ENCODE assay signal across 1 cellular context in genomic region chr17:61460796-61461585, GRCh38.
A peak's percentile ranks its signal among the peaks of the same experiment; 100 is the strongest.
TF ChIP-seq lines count a peak whose summit lies in the region.

No MANE protein-coding gene starts in this region.

TF ChIP-seq in HepG2, 621 proteins besides CTCF, POLR2A, EP300 and RAD21 (continued from another document and continues in another):
- TF ChIP-seq, protein P1, sequence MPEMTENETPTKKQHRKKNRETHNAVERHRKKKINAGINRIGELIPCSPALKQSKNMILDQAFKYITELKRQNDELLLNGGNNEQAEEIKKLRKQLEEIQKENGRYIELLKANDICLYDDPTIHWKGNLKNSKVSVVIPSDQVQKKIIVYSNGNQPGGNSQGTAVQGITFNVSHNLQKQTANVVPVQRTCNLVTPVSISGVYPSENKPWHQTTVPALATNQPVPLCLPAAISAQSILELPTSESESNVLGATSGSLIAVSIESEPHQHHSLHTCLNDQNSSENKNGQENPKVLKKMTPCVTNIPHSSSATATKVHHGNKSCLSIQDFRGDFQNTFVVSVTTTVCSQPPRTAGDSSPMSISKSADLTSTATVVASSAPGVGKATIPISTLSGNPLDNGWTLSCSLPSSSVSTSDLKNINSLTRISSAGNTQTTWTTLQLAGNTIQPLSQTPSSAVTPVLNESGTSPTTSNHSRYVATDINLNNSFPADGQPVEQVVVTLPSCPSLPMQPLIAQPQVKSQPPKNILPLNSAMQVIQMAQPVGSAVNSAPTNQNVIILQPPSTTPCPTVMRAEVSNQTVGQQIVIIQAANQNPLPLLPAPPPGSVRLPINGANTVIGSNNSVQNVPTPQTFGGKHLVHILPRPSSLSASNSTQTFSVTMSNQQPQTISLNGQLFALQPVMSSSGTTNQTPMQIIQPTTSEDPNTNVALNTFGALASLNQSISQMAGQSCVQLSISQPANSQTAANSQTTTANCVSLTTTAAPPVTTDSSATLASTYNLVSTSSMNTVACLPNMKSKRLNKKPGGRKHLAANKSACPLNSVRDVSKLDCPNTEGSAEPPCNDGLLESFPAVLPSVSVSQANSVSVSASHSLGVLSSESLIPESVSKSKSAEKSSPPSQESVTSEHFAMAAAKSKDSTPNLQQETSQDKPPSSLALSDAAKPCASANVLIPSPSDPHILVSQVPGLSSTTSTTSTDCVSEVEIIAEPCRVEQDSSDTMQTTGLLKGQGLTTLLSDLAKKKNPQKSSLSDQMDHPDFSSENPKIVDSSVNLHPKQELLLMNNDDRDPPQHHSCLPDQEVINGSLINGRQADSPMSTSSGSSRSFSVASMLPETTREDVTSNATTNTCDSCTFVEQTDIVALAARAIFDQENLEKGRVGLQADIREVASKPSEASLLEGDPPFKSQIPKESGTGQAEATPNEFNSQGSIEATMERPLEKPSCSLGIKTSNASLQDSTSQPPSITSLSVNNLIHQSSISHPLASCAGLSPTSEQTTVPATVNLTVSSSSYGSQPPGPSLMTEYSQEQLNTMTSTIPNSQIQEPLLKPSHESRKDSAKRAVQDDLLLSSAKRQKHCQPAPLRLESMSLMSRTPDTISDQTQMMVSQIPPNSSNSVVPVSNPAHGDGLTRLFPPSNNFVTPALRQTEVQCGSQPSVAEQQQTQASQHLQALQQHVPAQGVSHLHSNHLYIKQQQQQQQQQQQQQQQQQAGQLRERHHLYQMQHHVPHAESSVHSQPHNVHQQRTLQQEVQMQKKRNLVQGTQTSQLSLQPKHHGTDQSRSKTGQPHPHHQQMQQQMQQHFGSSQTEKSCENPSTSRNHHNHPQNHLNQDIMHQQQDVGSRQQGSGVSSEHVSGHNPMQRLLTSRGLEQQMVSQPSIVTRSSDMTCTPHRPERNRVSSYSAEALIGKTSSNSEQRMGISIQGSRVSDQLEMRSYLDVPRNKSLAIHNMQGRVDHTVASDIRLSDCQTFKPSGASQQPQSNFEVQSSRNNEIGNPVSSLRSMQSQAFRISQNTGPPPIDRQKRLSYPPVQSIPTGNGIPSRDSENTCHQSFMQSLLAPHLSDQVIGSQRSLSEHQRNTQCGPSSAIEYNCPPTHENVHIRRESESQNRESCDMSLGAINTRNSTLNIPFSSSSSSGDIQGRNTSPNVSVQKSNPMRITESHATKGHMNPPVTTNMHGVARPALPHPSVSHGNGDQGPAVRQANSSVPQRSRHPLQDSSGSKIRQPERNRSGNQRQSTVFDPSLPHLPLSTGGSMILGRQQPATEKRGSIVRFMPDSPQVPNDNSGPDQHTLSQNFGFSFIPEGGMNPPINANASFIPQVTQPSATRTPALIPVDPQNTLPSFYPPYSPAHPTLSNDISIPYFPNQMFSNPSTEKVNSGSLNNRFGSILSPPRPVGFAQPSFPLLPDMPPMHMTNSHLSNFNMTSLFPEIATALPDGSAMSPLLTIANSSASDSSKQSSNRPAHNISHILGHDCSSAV (CRISPR knock-in tag; IDR thresholded peaks at IDR 0.05; ENCODE audit: borderline replicate concordance): no peak
- TF ChIP-seq CBX1 (IDR thresholded peaks at IDR 0.05; ENCODE audit: low read depth) (no peak), ZNF441 (CRISPR knock-in tag; IDR thresholded peaks at IDR 0.05; ENCODE audit: borderline replicate concordance) (no peak), ZNF777 (CRISPR knock-in tag; IDR thresholded peaks at IDR 0.05) (no peak), ZNF558 (CRISPR knock-in tag; IDR thresholded peaks at IDR 0.05; ENCODE audit: borderline replicate concordance) (no peak), ZNF878 (CRISPR knock-in tag; IDR thresholded peaks at IDR 0.05) (peak; percentile 20; the same call in 1 of the 2 replicates), AKAP8 (CRISPR knock-in tag; IDR thresholded peaks at IDR 0.05) (no peak), CEBPG (CRISPR knock-in tag; IDR thresholded peaks at IDR 0.05) (no peak; the same call in none of the 2 replicates), ZBTB1 (CRISPR knock-in tag; IDR thresholded peaks at IDR 0.05; ENCODE audit: borderline replicate concordance) (no peak), ZNF644 (CRISPR knock-in tag; IDR thresholded peaks at IDR 0.05; ENCODE audit: low read depth) (peak; percentile 55; the same call in 1 of the 2 replicates), ISL2 (CRISPR knock-in tag; IDR thresholded peaks at IDR 0.05) (peak; percentile 97), SP2 (CRISPR knock-in tag; IDR thresholded peaks at IDR 0.05) (no peak), ZBTB42 (CRISPR knock-in tag; IDR thresholded peaks at IDR 0.05) (no peak), ZNF225 (CRISPR knock-in tag; IDR thresholded peaks at IDR 0.05) (no peak), PAWR (CRISPR knock-in tag; IDR thresholded peaks at IDR 0.05; ENCODE audit: borderline replicate concordance) (no peak), AGO1 (IDR thresholded peaks at IDR 0.05; ENCODE audit: low read depth, low read length, poor library complexity, severe bottlenecking) (no peak), BRCA1 (CRISPR knock-in tag; IDR thresholded peaks at IDR 0.05) (no peak), RCOR2 (CRISPR knock-in tag; IDR thresholded peaks at IDR 0.05) (0 out of 2 replicates have a peak, but pooled peaks have one; percentile 70), ZNF781 (CRISPR knock-in tag; IDR thresholded peaks at IDR 0.05; ENCODE audit: borderline replicate concordance, not compliant biosample characterization) (peak; percentile 44), SNRNP70 (IDR thresholded peaks at IDR 0.05; ENCODE audit: low read depth, low read length) (no peak), ZBTB4 (CRISPR knock-in tag; IDR thresholded peaks at IDR 0.05; ENCODE audit: borderline replicate concordance) (no peak), NAIF1 (CRISPR knock-in tag; IDR thresholded peaks at IDR 0.05; ENCODE audit: borderline replicate concordance) (no peak), DNMT1 (CRISPR knock-in tag; IDR thresholded peaks at IDR 0.05) (no peak), SRSF4 (IDR thresholded peaks at IDR 0.05; ENCODE audit: low read depth, low read length, poor library complexity, severe bottlenecking) (no peak), SRF (IDR thresholded peaks at IDR 0.05; ENCODE audit: low read depth, low read length) (no peak), ZZZ3 (CRISPR knock-in tag; IDR thresholded peaks at IDR 0.05; ENCODE audit: borderline replicate concordance) (no peak), FOXM1 (CRISPR knock-in tag; IDR thresholded peaks at IDR 0.05) (no peak), ZNF674 (CRISPR knock-in tag; IDR thresholded peaks at IDR 0.05; ENCODE audit: low read depth) (no peak), GTF3A (CRISPR knock-in tag; conservative IDR thresholded peaks at IDR 0.05) (no peak), ZFP91 (CRISPR knock-in tag; IDR thresholded peaks at IDR 0.05; ENCODE audit: borderline replicate concordance) (no peak), DDIT3 (CRISPR knock-in tag; IDR thresholded peaks at IDR 0.05) (no peak), PLRG1 (conservative IDR thresholded peaks at IDR 0.05) (no peak), ZC3H13 (CRISPR knock-in tag; IDR thresholded peaks at IDR 0.05) (no peak; the same call in 1 of the 2 replicates), CREB1 (IDR thresholded peaks at IDR 0.05) (peak; percentile 15; the same call in 1 of the 2 replicates), CREB1 (CRISPR knock-in tag; IDR thresholded peaks at IDR 0.05) (peak; percentile 66; the same call in 1 of the 2 replicates), ZMAT3 (CRISPR knock-in tag; conservative IDR thresholded peaks at IDR 0.05) (no peak), ZNF564 (CRISPR knock-in tag; IDR thresholded peaks at IDR 0.05) (no peak), CAMTA2 (CRISPR knock-in tag; IDR thresholded peaks at IDR 0.05; ENCODE audit: borderline replicate concordance) (no peak), GZF1 (CRISPR knock-in tag; IDR thresholded peaks at IDR 0.05) (0 out of 2 replicates have a peak, but pooled peaks have one; percentile 44), RBFOX2 (IDR thresholded peaks at IDR 0.05; ENCODE audit: low read depth, low read length) (no peak)
- TF ChIP-seq, protein P2, sequence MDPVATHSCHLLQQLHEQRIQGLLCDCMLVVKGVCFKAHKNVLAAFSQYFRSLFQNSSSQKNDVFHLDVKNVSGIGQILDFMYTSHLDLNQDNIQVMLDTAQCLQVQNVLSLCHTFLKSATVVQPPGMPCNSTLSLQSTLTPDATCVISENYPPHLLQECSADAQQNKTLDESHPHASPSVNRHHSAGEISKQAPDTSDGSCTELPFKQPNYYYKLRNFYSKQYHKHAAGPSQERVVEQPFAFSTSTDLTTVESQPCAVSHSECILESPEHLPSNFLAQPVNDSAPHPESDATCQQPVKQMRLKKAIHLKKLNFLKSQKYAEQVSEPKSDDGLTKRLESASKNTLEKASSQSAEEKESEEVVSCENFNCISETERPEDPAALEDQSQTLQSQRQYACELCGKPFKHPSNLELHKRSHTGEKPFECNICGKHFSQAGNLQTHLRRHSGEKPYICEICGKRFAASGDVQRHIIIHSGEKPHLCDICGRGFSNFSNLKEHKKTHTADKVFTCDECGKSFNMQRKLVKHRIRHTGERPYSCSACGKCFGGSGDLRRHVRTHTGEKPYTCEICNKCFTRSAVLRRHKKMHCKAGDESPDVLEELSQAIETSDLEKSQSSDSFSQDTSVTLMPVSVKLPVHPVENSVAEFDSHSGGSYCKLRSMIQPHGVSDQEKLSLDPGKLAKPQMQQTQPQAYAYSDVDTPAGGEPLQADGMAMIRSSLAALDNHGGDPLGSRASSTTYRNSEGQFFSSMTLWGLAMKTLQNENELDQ (CRISPR knock-in tag; IDR thresholded peaks at IDR 0.05; ENCODE audit: borderline replicate concordance): no peak; the same call in 1 of the 2 replicates
- TF ChIP-seq, protein P3, sequence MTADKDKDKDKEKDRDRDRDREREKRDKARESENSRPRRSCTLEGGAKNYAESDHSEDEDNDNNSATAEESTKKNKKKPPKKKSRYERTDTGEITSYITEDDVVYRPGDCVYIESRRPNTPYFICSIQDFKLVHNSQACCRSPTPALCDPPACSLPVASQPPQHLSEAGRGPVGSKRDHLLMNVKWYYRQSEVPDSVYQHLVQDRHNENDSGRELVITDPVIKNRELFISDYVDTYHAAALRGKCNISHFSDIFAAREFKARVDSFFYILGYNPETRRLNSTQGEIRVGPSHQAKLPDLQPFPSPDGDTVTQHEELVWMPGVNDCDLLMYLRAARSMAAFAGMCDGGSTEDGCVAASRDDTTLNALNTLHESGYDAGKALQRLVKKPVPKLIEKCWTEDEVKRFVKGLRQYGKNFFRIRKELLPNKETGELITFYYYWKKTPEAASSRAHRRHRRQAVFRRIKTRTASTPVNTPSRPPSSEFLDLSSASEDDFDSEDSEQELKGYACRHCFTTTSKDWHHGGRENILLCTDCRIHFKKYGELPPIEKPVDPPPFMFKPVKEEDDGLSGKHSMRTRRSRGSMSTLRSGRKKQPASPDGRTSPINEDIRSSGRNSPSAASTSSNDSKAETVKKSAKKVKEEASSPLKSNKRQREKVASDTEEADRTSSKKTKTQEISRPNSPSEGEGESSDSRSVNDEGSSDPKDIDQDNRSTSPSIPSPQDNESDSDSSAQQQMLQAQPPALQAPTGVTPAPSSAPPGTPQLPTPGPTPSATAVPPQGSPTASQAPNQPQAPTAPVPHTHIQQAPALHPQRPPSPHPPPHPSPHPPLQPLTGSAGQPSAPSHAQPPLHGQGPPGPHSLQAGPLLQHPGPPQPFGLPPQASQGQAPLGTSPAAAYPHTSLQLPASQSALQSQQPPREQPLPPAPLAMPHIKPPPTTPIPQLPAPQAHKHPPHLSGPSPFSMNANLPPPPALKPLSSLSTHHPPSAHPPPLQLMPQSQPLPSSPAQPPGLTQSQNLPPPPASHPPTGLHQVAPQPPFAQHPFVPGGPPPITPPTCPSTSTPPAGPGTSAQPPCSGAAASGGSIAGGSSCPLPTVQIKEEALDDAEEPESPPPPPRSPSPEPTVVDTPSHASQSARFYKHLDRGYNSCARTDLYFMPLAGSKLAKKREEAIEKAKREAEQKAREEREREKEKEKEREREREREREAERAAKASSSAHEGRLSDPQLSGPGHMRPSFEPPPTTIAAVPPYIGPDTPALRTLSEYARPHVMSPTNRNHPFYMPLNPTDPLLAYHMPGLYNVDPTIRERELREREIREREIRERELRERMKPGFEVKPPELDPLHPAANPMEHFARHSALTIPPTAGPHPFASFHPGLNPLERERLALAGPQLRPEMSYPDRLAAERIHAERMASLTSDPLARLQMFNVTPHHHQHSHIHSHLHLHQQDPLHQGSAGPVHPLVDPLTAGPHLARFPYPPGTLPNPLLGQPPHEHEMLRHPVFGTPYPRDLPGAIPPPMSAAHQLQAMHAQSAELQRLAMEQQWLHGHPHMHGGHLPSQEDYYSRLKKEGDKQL (CRISPR knock-in tag; IDR thresholded peaks at IDR 0.05; ENCODE audit: low read depth): peak; percentile 93; the same call in 1 of the 2 replicates
